In the genomic region with DNA sequence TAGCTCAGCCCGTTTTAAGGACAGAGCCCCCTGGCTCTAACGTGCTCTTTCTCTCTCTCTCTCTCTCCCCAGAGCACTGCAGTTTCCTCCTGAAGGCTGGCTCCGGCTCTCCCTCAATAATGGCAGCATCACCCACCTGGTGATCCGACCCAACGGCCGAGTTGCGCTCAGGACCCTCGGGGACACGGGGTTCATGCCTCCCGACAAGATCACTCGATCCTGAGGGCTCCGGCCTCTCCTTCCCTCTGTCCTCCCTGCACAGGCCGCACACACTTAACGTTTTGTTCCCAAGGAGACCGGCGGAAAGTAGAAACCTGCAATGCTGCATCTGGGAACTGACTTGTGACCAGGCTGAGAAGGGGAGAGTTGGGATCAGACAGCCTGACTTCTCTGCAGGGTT, we compare ENCODE assay signal across 2 cellular contexts.
TF ChIP-seq lines count a peak whose summit lies in the region.

No MANE protein-coding gene starts in this region.

TF ChIP-seq in HepG2, 621 proteins besides CTCF, POLR2A, EP300 and RAD21:
- TF ChIP-seq ZNF598 (CRISPR knock-in tag; IDR thresholded peaks at IDR 0.05; ENCODE audit: borderline replicate concordance) = no peak
- no peak for TF ChIP-seq GFI1 (CRISPR knock-in tag; IDR thresholded peaks at IDR 0.05; ENCODE audit: borderline replicate concordance)
- peak; percentile 38 for TF ChIP-seq AGO2 (optimal IDR thresholded peaks at IDR 0.05; ENCODE audit: low read depth, low read length)

TF ChIP-seq in HEK293, 187 proteins besides CTCF, POLR2A, EP300 and RAD21:
- TF ChIP-seq MZF1 (tag by site-specific recombination; IDR thresholded peaks at IDR 0.05; ENCODE audit: borderline replicate concordance) (no peak), ZNF366 (tag by site-specific recombination; conservative IDR thresholded peaks at IDR 0.05) (no peak), ZNF292 (tag by site-specific recombination; IDR thresholded peaks at IDR 0.05; ENCODE audit: borderline replicate concordance, low read depth) (no peak), ZNF600 (tag by site-specific recombination; IDR thresholded peaks at IDR 0.05) (peak; percentile 30; the same call in 1 of the 2 replicates)
